In genomic region chr6:10713962-10714361, GRCh38 we compare ENCODE assay signal across 23 cellular contexts. TPM values are rescaled to one million over a fixed set of nuclear protein-coding genes. Genes with fewer than 3 reads are reported as not detected.
"Had no signal": no experiment of that assay in that cellular context is flagged by ENCODE, and none has a peak within 500 bp of the region (broad histone marks: within the 10 kb centered on the region; RNA-seq: fewer than 3 reads in every experiment).

No MANE protein-coding gene starts in this region.

- H3K4me3 ChIP-seq: coronary artery, esophagus muscularis mucosa, hepatocyte, lung, neural progenitor cell, right lobe of liver, skin epidermis, upper lobe of right lung had no signal

- H3K27me3 ChIP-seq: esophagus muscularis mucosa, hepatocyte, neural progenitor cell, right lobe of liver, upper lobe of right lung had no signal

- H3K9me3 Mint-ChIP-seq: immature natural killer cell; neural progenitor cell; stimulated activated memory B cell treated with anti-CD40 and anti-IgM and Interleukin-4, amounts not matched to agents 10 μg/mL and 1 μg/mL and 100 μg/mL, for 72 hours had no signal

- H3K27me3 Mint-ChIP-seq: activated CD4-positive, alpha-beta memory T cell treated with anti-CD3 and anti-CD28 coated beads for 36 hours; activated naive CD8-positive, alpha-beta T cell treated with anti-CD3 and anti-CD28 coated beads, Interleukin-2, amount 10 ng/mL, durations not matched to agents 7 days and 5 days; naive B cell; stimulated activated memory B cell treated with anti-CD40 and anti-IgM and Interleukin-4, amounts not matched to agents 10 μg/mL and 1 μg/mL and 100 μg/mL, for 72 hours had no signal

- H3K9me3 ChIP-seq: esophagus muscularis mucosa, right lobe of liver, upper lobe of right lung had no signal

- H3K27ac Mint-ChIP-seq: activated CD4-positive, alpha-beta memory T cell treated with anti-CD3 and anti-CD28 coated beads for 36 hours; activated naive CD8-positive, alpha-beta T cell treated with anti-CD3 and anti-CD28 coated beads, Interleukin-2, amount 10 ng/mL, durations not matched to agents 7 days and 5 days; activated T-helper 2 cell treated with anti-CD3 and anti-CD28 coated beads, Interferon-gamma antibody, Interleukin-2, Interleukin-4, amounts not matched to agents 10 μg/mL and 5 μg/mL and 100 μg/mL, durations not matched to agents 14 hours and 24 hours and 36 hours; neural progenitor cell; stimulated activated memory B cell treated with anti-CD40 and anti-IgM and Interleukin-4, amounts not matched to agents 10 μg/mL and 1 μg/mL and 100 μg/mL, for 72 hours had no signal

- H3K27ac ChIP-seq: coronary artery, esophagus muscularis mucosa, hepatocyte, neural progenitor cell, right lobe of liver, skin epidermis, upper lobe of right lung had no signal

- H3K4me1 ChIP-seq: esophagus muscularis mucosa, right lobe of liver, upper lobe of right lung had no signal

- H3K4me1 Mint-ChIP-seq: naive B cell; neural progenitor cell; stimulated activated memory B cell treated with anti-CD40 and anti-IgM and Interleukin-4, amounts not matched to agents 10 μg/mL and 1 μg/mL and 100 μg/mL, for 72 hours had no signal

- ATAC-seq: left lobe of liver; right lobe of liver; stimulated activated memory B cell treated with anti-CD40 and anti-IgM and Interleukin-4, amounts not matched to agents 10 μg/mL and 1 μg/mL and 100 μg/mL, for 72 hours; upper lobe of right lung had no signal

- DNase-seq: activated CD4-positive, alpha-beta memory T cell treated with anti-CD3 and anti-CD28 coated beads for 36 hours; activated naive CD4-positive, alpha-beta T cell; activated naive CD8-positive, alpha-beta T cell treated with anti-CD3 and anti-CD28 coated beads, Interleukin-2, amount 10 ng/mL, durations not matched to agents 7 days and 5 days; amniotic stem cell; cerebellar nuclear complex; glutamatergic neuron; immature natural killer cell; naive B cell; posterior cingulate gyrus; right lobe of liver; stimulated activated CD4-positive, alpha-beta T cell treated with anti-CD3 and anti-CD28 coated beads, Interleukin-1b, Interleukin-23, amount 100 ng/mL, for 48 hours; SW 1271; upper lobe of right lung had no signal

- H3K4me3 Mint-ChIP-seq: activated CD4-positive, alpha-beta memory T cell treated with anti-CD3 and anti-CD28 coated beads for 36 hours; activated naive CD8-positive, alpha-beta T cell treated with anti-CD3 and anti-CD28 coated beads, Interleukin-2, amount 10 ng/mL, durations not matched to agents 7 days and 5 days; immature natural killer cell; neural progenitor cell; stimulated activated memory B cell treated with anti-CD40 and anti-IgM and Interleukin-4, amounts not matched to agents 10 μg/mL and 1 μg/mL and 100 μg/mL, for 72 hours had no signal

RNA-seq across cellular contexts. Expression of gene C6orf52, which starts 19.5 kb away (rescaled TPM):
- total RNA-seq: omental fat pad, upper lobe of right lung had no signal
